In genomic region chr3:127855246-127855645, GRCh38 we compare ENCODE assay signal across 10 cellular contexts. TPM values are rescaled to one million over a fixed set of nuclear protein-coding genes. Genes with fewer than 3 reads are reported as not detected.
"Had no signal": no experiment of that assay in that cellular context is flagged by ENCODE, and none has a peak within 500 bp of the region (broad histone marks: within the 10 kb centered on the region; RNA-seq: fewer than 3 reads in every experiment).

No MANE protein-coding gene starts in this region.

- H3K27ac ChIP-seq: GM23248 had no signal

- H3K4me3 Mint-ChIP-seq: GM23338, H9, HFFc6 had no signal

- H3K36me3 ChIP-seq: HAP-1 had no signal

- H3K27ac Mint-ChIP-seq: GM23338, H9, HFFc6 had no signal

- ATAC-seq: GM23338, HCT116 had no signal

- H3K9me3 Mint-ChIP-seq: GM23338, H9, HFFc6 had no signal

- H3K9me3 ChIP-seq: HAP-1 had no signal

- H3K4me3 ChIP-seq: GM23248, GM23338, HAP-1 had no signal

- H3K4me1 ChIP-seq: HAP-1 had no signal

- DNase-seq: GM23248, GOT3, H7, H9, HCEC 1CT, HFFc6 had no signal

RNA-seq across cellular contexts. Expression of gene KBTBD12, which starts 59.8 kb away (rescaled TPM):
- total RNA-seq: GM23248, H4, H7, H9, HFFc6 had no signal
